19 cellular contexts compared by ENCODE assay signal in genomic region chr13:113485545-113485944, GRCh38. TPM values are rescaled to one million over a fixed set of nuclear protein-coding genes. Genes with fewer than 3 reads are reported as not detected.
A peak's percentile ranks its signal among the peaks of the same experiment; 100 is the strongest.
DNase-seq lines count a peak whose midpoint lies in the region; ATAC-seq and TF ChIP-seq lines count a peak whose summit lies in the region.
"Had no signal": no experiment of that assay in that cellular context is flagged by ENCODE, and none has a peak within 500 bp of the region (broad histone marks: within the 10 kb centered on the region; RNA-seq: fewer than 3 reads in every experiment).

No MANE protein-coding gene starts in this region.

- intact Hi-C loops in Right ventricle myocardium inferior (cut with DNase I) (loop anchor here (5.0 kb wide), 1 partner anchor 33 kb away; the partner anchor contains the start of gene ADPRHL1), cardiac septum (cut with DNase I) (loop anchor here (2.0 kb wide), 1 partner anchor 15 kb away; no protein-coding TSS in a partner anchor), heart right ventricle (cut with DNase I) (no loop called here)

- H3K4me1 Mint-ChIP-seq in mesothelial cell of epicardium (peaks cover 36% of the 10 kb centered on the region), osteocyte (ENCODE audit: unreplicated experiment) (peaks cover 31% of the 10 kb centered on the region)

- peaks cover 0 to 25% (median 0%) of the 10 kb centered on the region in 9 donors for H3K36me3 ChIP-seq in heart right ventricle

- TF ChIP-seq CTCF in heart right ventricle (IDR thresholded peaks at IDR 0.05) (no peak), mesothelial cell of epicardium (IDR thresholded peaks at IDR 0.05; ENCODE audit: unreplicated experiment) (no peak), osteocyte (IDR thresholded peaks at IDR 0.05) (no peak)

- H3K27me3 Mint-ChIP-seq in mesothelial cell of epicardium (ENCODE audit: low read depth) (no peaks in the 10 kb centered on the region), osteocyte (ENCODE audit: unreplicated experiment) (no peaks in the 10 kb centered on the region)
- H3K27me3 Mint-ChIP-seq: CD4-positive, CD25-positive, alpha-beta regulatory T cell; IgD-negative memory B cell had no signal

- H3K4me1 ChIP-seq in heart right ventricle: peaks cover 6 to 64% (median 42%) of the 10 kb centered on the region in 9 donors

- 40 to 61% methylated on average over 13 of the region's 13 CpGs for WGBS in heart right ventricle, 2 donors

- ATAC-seq in Right ventricle myocardium inferior: peak; percentile 23
- peak in 4 of 8 donors; percentile 3 to 17 (median 14) for ATAC-seq in heart right ventricle
- no peak for ATAC-seq in HG03442 (IDR thresholded peaks at IDR 0.05; ENCODE audit: unreplicated experiment)

- H3K27ac ChIP-seq in heart right ventricle: peak overlapping the region; percentile 8 to 94 (median 66)

- H3K4me3 Mint-ChIP-seq in mesothelial cell of epicardium (no peak overlapping the region), osteocyte (ENCODE audit: unreplicated experiment) (no peak overlapping the region)

- peak overlapping the region in 4 of 10 donors; percentile 38 to 44 (median 41) for H3K4me3 ChIP-seq in heart right ventricle
- H3K4me3 ChIP-seq: HAP-1 had no signal

- H3K9me3 ChIP-seq in heart right ventricle: no peaks in the 10 kb centered on the region
- H3K9me3 ChIP-seq: HAP-1 had no signal

- peaks cover 2% of the 10 kb centered on the region for H3K36me3 Mint-ChIP-seq in mesothelial cell of epicardium
- peaks cover under 1% of the 10 kb centered on the region for H3K36me3 Mint-ChIP-seq in osteocyte (ENCODE audit: unreplicated experiment)

- DNase-seq in Right ventricle myocardium inferior (ENCODE audit: missing footprints) (no peak), cardiac septum (ENCODE audit: low spot score) (no peak), heart right ventricle (no peak), mesothelial cell of epicardium (ENCODE audit: low spot score in 2 of 2, unreplicated experiment in 2 of 2) (no peak), osteocyte (ENCODE audit: extremely low spot score, unreplicated experiment) (no peak), RPMI8226 (no peak)
- DNase-seq in activated CD4-positive, alpha-beta T cell treated with anti-CD3 and anti-CD28 coated beads for 1 hour: no peak
- DNase-seq: CD4-positive, CD25-positive, alpha-beta regulatory T cell; COR-L47; DMS 273 treated with DMSO at 0.1 percent for 48 hours; DND-41; NCI-H1105; NCI-H2227 treated with DMSO at 0.1 percent for 48 hours; NCI-H510A treated with DMSO at 0.1 percent for 48 hours; NCI-H82 had no signal

- H3K9me3 Mint-ChIP-seq in mesothelial cell of epicardium: no peaks in the 10 kb centered on the region
- no peaks in the 10 kb centered on the region for H3K9me3 Mint-ChIP-seq in osteocyte (ENCODE audit: unreplicated experiment)
- H3K9me3 Mint-ChIP-seq: CD4-positive, CD25-positive, alpha-beta regulatory T cell; IgD-negative memory B cell had no signal

- H3K27ac Mint-ChIP-seq in mesothelial cell of epicardium (peak overlapping the region; percentile 57), osteocyte (ENCODE audit: unreplicated experiment) (no peak overlapping the region)

- no peaks in the 10 kb centered on the region for H3K27me3 ChIP-seq in heart right ventricle

RNA-seq across cellular contexts. Expression of gene DCUN1D2, which starts 5.0 kb away (rescaled TPM):
- total RNA-seq in Right ventricle myocardium inferior (194 TPM), cardiac septum (134 TPM), heart right ventricle (100 to 1,000 TPM in 9 of 10 donors, 10 to 100 TPM in 1; 97.7 to 307 (median 225) TPM), mesothelial cell of epicardium (34.8 to 43.3 TPM (median 40.2 TPM) in 3 replicates), osteocyte (27.5 and 29.0 TPM in 2 replicates)
- 10 to 100 TPM; 40.9 to 73.3 TPM for polyA plus RNA-seq in heart right ventricle

RNA-seq across cellular contexts. Expression of gene ADPRHL1, which starts 32.3 kb away (rescaled TPM):
- 468 TPM for total RNA-seq in Right ventricle myocardium inferior
- 480 TPM for total RNA-seq in cardiac septum
- 100 to 1,000 TPM; 381 to 939 (median 762) TPM for total RNA-seq in heart right ventricle
- polyA plus RNA-seq in heart right ventricle: 100 to 1,000 TPM; 163 to 192 TPM
- total RNA-seq in mesothelial cell of epicardium: 3.4 to 4.2 TPM (median 4.1 TPM) in 3 replicates
- total RNA-seq in osteocyte: 2.6 and 2.9 TPM in 2 replicates
- total RNA-seq: RPMI7951 had no signal

Comparison
In these comparisons a context has a peak if more than half of its experiments do, and no peak if none do; other contexts are left out.
1. intact Hi-C loops: an anchor here in Right ventricle myocardium inferior (5.0 kb wide) and cardiac septum (2.0 kb wide); none called in heart right ventricle.
2. RNA of gene ADPRHL1, which starts 32.3 kb away (total RNA-seq): 381 to 939 TPM in heart right ventricle, 480 TPM in cardiac septum (single experiment) and 468 TPM in Right ventricle myocardium inferior (single experiment); 3.4 to 4.2 TPM in mesothelial cell of epicardium and 2.6 to 2.9 TPM in osteocyte; every median in the first group is over 10 times any median in the second.